In the genomic region with DNA sequence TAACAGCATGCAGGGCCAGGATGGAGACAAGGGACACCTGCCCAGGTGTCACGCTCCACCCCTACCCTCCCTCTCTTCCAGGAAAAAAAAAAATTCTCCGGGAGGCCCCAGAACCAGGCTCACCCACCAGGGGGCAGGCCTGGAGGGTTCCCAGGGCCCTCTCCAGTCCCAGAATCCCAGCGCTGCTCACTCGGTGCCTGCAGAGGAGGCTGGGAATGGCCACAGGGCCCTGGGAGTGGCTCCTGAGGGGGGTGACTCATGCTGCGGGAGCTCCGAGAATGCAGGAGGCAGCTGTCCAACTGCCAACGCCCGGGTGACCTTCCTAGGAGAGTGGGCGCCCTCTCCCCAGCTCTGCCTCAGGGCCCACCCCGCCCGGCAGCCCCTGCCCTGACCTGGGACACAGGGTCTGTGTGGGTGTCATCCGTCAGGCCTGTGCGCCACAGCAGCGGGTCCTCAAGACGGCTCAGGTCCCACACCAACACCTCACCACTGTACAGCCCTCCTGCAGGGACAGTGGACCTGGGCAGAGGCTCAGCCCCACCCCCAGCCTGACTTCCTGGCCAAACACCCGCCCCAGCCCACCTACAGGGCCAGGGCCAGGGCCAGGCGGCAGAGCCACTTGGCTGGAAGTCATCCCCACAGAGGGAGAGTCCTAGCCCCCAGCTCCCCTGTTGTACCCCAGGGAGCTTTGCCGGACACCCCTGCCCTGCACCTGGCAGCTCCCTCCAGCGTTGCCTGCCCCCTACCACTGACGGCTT, we compare ENCODE assay signal across 1 cellular context.
TF ChIP-seq lines count a peak whose summit lies in the region.

No MANE protein-coding gene starts in this region.

TF ChIP-seq in HepG2, 621 proteins besides CTCF, POLR2A, EP300 and RAD21 (continued from another document and continues in another):
- TF ChIP-seq, protein P1, sequence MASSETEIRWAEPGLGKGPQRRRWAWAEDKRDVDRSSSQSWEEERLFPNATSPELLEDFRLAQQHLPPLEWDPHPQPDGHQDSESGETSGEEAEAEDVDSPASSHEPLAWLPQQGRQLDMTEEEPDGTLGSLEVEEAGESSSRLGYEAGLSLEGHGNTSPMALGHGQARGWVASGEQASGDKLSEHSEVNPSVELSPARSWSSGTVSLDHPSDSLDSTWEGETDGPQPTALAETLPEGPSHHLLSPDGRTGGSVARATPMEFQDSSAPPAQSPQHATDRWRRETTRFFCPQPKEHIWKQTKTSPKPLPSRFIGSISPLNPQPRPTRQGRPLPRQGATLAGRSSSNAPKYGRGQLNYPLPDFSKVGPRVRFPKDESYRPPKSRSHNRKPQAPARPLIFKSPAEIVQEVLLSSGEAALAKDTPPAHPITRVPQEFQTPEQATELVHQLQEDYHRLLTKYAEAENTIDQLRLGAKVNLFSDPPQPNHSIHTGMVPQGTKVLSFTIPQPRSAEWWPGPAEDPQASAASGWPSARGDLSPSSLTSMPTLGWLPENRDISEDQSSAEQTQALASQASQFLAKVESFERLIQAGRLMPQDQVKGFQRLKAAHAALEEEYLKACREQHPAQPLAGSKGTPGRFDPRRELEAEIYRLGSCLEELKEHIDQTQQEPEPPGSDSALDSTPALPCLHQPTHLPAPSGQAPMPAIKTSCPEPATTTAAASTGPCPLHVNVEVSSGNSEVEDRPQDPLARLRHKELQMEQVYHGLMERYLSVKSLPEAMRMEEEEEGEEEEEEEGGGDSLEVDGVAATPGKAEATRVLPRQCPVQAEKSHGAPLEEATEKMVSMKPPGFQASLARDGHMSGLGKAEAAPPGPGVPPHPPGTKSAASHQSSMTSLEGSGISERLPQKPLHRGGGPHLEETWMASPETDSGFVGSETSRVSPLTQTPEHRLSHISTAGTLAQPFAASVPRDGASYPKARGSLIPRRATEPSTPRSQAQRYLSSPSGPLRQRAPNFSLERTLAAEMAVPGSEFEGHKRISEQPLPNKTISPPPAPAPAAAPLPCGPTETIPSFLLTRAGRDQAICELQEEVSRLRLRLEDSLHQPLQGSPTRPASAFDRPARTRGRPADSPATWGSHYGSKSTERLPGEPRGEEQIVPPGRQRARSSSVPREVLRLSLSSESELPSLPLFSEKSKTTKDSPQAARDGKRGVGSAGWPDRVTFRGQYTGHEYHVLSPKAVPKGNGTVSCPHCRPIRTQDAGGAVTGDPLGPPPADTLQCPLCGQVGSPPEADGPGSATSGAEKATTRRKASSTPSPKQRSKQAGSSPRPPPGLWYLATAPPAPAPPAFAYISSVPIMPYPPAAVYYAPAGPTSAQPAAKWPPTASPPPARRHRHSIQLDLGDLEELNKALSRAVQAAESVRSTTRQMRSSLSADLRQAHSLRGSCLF (CRISPR knock-in tag; IDR thresholded peaks at IDR 0.05; ENCODE audit: borderline replicate concordance), result no peak
- no peak for TF ChIP-seq MED8 (CRISPR knock-in tag; IDR thresholded peaks at IDR 0.05; ENCODE audit: insufficient replicate concordance)
- TF ChIP-seq, protein P2, sequence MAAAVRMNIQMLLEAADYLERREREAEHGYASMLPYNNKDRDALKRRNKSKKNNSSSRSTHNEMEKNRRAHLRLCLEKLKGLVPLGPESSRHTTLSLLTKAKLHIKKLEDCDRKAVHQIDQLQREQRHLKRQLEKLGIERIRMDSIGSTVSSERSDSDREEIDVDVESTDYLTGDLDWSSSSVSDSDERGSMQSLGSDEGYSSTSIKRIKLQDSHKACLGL (CRISPR knock-in tag; IDR thresholded peaks at IDR 0.05), result no peak
- TF ChIP-seq ZNF335 (CRISPR knock-in tag; IDR thresholded peaks at IDR 0.05), result peak; percentile 33; the same call in 1 of the 2 replicates
- 0 out of 2 replicates have a peak, but pooled peaks have one; percentile 2 for TF ChIP-seq ZFP90 (CRISPR knock-in tag; IDR thresholded peaks at IDR 0.05; ENCODE audit: borderline replicate concordance)
- TF ChIP-seq CEBPG (CRISPR knock-in tag; IDR thresholded peaks at IDR 0.05), result 0 out of 2 replicates have a peak, but pooled peaks have one; percentile 7
- TF ChIP-seq NBN (conservative IDR thresholded peaks at IDR 0.05), result no peak
- TF ChIP-seq, protein P3, sequence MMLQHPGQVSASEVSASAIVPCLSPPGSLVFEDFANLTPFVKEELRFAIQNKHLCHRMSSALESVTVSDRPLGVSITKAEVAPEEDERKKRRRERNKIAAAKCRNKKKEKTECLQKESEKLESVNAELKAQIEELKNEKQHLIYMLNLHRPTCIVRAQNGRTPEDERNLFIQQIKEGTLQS (CRISPR knock-in tag; IDR thresholded peaks at IDR 0.05), result peak; percentile 98
- peak; percentile 74 for TF ChIP-seq RXRA (CRISPR knock-in tag; IDR thresholded peaks at IDR 0.05)
- peak; percentile 19; the same call in 1 of the 2 replicates for TF ChIP-seq RFXANK (CRISPR knock-in tag; IDR thresholded peaks at IDR 0.05)
- no peak for TF ChIP-seq ZNF564 (CRISPR knock-in tag; IDR thresholded peaks at IDR 0.05)
- TF ChIP-seq, protein P4, sequence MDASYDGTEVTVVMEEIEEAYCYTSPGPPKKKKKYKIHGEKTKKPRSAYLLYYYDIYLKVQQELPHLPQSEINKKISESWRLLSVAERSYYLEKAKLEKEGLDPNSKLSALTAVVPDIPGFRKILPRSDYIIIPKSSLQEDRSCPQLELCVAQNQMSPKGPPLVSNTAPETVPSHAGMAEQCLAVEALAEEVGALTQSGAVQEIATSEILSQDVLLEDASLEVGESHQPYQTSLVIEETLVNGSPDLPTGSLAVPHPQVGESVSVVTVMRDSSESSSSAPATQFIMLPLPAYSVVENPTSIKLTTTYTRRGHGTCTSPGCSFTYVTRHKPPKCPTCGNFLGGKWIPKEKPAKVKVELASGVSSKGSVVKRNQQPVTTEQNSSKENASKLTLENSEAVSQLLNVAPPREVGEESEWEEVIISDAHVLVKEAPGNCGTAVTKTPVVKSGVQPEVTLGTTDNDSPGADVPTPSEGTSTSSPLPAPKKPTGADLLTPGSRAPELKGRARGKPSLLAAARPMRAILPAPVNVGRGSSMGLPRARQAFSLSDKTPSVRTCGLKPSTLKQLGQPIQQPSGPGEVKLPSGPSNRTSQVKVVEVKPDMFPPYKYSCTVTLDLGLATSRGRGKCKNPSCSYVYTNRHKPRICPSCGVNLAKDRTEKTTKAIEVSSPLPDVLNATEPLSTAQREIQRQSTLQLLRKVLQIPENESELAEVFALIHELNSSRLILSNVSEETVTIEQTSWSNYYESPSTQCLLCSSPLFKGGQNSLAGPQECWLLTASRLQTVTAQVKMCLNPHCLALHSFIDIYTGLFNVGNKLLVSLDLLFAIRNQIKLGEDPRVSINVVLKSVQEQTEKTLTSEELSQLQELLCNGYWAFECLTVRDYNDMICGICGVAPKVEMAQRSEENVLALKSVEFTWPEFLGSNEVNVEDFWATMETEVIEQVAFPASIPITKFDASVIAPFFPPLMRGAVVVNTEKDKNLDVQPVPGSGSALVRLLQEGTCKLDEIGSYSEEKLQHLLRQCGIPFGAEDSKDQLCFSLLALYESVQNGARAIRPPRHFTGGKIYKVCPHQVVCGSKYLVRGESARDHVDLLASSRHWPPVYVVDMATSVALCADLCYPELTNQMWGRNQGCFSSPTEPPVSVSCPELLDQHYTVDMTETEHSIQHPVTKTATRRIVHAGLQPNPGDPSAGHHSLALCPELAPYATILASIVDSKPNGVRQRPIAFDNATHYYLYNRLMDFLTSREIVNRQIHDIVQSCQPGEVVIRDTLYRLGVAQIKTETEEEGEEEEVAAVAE (CRISPR knock-in tag; IDR thresholded peaks at IDR 0.05; ENCODE audit: borderline replicate concordance), result peak; percentile 17; the same call in 1 of the 2 replicates
- peak; percentile 34; the same call in 1 of the 2 replicates for TF ChIP-seq PHF20 (CRISPR knock-in tag; IDR thresholded peaks at IDR 0.05)
- TF ChIP-seq ZSCAN31 (CRISPR knock-in tag; IDR thresholded peaks at IDR 0.05; ENCODE audit: low read depth), result 0 out of 2 replicates have a peak, but pooled peaks have one; percentile 45
- TF ChIP-seq CBX5 (CRISPR knock-in tag; IDR thresholded peaks at IDR 0.05; ENCODE audit: borderline replicate concordance), result 0 out of 2 replicates have a peak, but pooled peaks have one; percentile 10
- peak; percentile 65 for TF ChIP-seq GATAD1 (CRISPR knock-in tag; IDR thresholded peaks at IDR 0.05)
- no peak for TF ChIP-seq GTF3A (CRISPR knock-in tag; conservative IDR thresholded peaks at IDR 0.05)
- TF ChIP-seq, protein P5, sequence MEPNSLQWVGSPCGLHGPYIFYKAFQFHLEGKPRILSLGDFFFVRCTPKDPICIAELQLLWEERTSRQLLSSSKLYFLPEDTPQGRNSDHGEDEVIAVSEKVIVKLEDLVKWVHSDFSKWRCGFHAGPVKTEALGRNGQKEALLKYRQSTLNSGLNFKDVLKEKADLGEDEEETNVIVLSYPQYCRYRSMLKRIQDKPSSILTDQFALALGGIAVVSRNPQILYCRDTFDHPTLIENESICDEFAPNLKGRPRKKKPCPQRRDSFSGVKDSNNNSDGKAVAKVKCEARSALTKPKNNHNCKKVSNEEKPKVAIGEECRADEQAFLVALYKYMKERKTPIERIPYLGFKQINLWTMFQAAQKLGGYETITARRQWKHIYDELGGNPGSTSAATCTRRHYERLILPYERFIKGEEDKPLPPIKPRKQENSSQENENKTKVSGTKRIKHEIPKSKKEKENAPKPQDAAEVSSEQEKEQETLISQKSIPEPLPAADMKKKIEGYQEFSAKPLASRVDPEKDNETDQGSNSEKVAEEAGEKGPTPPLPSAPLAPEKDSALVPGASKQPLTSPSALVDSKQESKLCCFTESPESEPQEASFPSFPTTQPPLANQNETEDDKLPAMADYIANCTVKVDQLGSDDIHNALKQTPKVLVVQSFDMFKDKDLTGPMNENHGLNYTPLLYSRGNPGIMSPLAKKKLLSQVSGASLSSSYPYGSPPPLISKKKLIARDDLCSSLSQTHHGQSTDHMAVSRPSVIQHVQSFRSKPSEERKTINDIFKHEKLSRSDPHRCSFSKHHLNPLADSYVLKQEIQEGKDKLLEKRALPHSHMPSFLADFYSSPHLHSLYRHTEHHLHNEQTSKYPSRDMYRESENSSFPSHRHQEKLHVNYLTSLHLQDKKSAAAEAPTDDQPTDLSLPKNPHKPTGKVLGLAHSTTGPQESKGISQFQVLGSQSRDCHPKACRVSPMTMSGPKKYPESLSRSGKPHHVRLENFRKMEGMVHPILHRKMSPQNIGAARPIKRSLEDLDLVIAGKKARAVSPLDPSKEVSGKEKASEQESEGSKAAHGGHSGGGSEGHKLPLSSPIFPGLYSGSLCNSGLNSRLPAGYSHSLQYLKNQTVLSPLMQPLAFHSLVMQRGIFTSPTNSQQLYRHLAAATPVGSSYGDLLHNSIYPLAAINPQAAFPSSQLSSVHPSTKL (CRISPR knock-in tag; IDR thresholded peaks at IDR 0.05), result peak; percentile 53; the same call in 1 of the 2 replicates
- TF ChIP-seq, protein P6, sequence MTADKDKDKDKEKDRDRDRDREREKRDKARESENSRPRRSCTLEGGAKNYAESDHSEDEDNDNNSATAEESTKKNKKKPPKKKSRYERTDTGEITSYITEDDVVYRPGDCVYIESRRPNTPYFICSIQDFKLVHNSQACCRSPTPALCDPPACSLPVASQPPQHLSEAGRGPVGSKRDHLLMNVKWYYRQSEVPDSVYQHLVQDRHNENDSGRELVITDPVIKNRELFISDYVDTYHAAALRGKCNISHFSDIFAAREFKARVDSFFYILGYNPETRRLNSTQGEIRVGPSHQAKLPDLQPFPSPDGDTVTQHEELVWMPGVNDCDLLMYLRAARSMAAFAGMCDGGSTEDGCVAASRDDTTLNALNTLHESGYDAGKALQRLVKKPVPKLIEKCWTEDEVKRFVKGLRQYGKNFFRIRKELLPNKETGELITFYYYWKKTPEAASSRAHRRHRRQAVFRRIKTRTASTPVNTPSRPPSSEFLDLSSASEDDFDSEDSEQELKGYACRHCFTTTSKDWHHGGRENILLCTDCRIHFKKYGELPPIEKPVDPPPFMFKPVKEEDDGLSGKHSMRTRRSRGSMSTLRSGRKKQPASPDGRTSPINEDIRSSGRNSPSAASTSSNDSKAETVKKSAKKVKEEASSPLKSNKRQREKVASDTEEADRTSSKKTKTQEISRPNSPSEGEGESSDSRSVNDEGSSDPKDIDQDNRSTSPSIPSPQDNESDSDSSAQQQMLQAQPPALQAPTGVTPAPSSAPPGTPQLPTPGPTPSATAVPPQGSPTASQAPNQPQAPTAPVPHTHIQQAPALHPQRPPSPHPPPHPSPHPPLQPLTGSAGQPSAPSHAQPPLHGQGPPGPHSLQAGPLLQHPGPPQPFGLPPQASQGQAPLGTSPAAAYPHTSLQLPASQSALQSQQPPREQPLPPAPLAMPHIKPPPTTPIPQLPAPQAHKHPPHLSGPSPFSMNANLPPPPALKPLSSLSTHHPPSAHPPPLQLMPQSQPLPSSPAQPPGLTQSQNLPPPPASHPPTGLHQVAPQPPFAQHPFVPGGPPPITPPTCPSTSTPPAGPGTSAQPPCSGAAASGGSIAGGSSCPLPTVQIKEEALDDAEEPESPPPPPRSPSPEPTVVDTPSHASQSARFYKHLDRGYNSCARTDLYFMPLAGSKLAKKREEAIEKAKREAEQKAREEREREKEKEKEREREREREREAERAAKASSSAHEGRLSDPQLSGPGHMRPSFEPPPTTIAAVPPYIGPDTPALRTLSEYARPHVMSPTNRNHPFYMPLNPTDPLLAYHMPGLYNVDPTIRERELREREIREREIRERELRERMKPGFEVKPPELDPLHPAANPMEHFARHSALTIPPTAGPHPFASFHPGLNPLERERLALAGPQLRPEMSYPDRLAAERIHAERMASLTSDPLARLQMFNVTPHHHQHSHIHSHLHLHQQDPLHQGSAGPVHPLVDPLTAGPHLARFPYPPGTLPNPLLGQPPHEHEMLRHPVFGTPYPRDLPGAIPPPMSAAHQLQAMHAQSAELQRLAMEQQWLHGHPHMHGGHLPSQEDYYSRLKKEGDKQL (CRISPR knock-in tag; IDR thresholded peaks at IDR 0.05; ENCODE audit: low read depth), result peak; percentile 38; the same call in 1 of the 2 replicates
- TF ChIP-seq ZMAT3 (CRISPR knock-in tag; conservative IDR thresholded peaks at IDR 0.05), result peak; percentile 64
- TF ChIP-seq, protein P7, sequence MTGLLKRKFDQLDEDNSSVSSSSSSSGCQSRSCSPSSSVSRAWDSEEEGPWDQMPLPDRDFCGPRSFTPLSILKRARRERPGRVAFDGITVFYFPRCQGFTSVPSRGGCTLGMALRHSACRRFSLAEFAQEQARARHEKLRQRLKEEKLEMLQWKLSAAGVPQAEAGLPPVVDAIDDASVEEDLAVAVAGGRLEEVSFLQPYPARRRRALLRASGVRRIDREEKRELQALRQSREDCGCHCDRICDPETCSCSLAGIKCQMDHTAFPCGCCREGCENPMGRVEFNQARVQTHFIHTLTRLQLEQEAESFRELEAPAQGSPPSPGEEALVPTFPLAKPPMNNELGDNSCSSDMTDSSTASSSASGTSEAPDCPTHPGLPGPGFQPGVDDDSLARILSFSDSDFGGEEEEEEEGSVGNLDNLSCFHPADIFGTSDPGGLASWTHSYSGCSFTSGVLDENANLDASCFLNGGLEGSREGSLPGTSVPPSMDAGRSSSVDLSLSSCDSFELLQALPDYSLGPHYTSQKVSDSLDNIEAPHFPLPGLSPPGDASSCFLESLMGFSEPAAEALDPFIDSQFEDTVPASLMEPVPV (CRISPR knock-in tag; IDR thresholded peaks at IDR 0.05), result peak; percentile 76
- peak; percentile 8 for TF ChIP-seq ZBTB38 (CRISPR knock-in tag; IDR thresholded peaks at IDR 0.05)
- 0 out of 2 replicates have a peak, but pooled peaks have one; percentile 44 for TF ChIP-seq ZNF879 (CRISPR knock-in tag; IDR thresholded peaks at IDR 0.05)
- peak; percentile 77; the same call in 1 of the 2 replicates for TF ChIP-seq CCDC6 (CRISPR knock-in tag; IDR thresholded peaks at IDR 0.05)
- TF ChIP-seq ZNF547 (CRISPR knock-in tag; IDR thresholded peaks at IDR 0.05), result no peak
